In genomic region chr19:57016491-57016890, GRCh38 we compare ENCODE assay signal across 22 cellular contexts.
"Had no signal": no experiment of that assay in that cellular context is flagged by ENCODE, and none has a peak within 500 bp of the region (broad histone marks: within the 10 kb centered on the region; RNA-seq: fewer than 3 reads in every experiment).

No MANE protein-coding gene starts in this region.

- FAIRE-seq: astrocyte, K562, TTC549 had no signal

- H3K36me3 ChIP-seq: breast epithelium, SJCRH30 had no signal

- H3K9me3 ChIP-seq: SJCRH30 had no signal

- ATAC-seq: activated CD8-positive, alpha-beta T cell treated with anti-CD3 and anti-CD28 coated beads for 36 hours; body of pancreas; K562; Panc1 had no signal

- H3K27me3 ChIP-seq: body of pancreas, SJCRH30 had no signal

- DNase-seq: activated CD4-positive, alpha-beta T cell treated with anti-CD3 and anti-CD28 coated beads, Interleukin-2, amount 10 ng/mL, durations not matched to agents 24 days and 14 days; activated CD4-positive, alpha-beta T cell treated with anti-CD3 and anti-CD28 coated beads, Interleukin-2, amount 50 U/mL, for 4 hours; activated CD8-positive, alpha-beta T cell treated with anti-CD3 and anti-CD28 coated beads for 36 hours; activated gamma-delta T cell; activated naive CD4-positive, alpha-beta T cell treated with Interleukin-2 at 50 U/mL for 16 hours; activated naive CD8-positive, alpha-beta T cell treated with anti-CD3 and anti-CD28 coated beads, Interleukin-2, amount 10 ng/mL, durations not matched to agents 7 days and 5 days; activated T-cell treated with anti-CD3 and anti-CD28 coated beads, Interleukin-2, amount 50 U/mL, for 24 hours; body of pancreas; NCI-H1105 treated with DMSO at 0.1 percent for 48 hours; NCI-H1436; NCI-H1694; NCI-H1930; NCI-H345; NCI-H524 treated with DMSO at 0.1 percent for 48 hours; SHP77; SJCRH30 had no signal

- H3K4me1 ChIP-seq: body of pancreas, breast epithelium, SJCRH30 had no signal

- H3K27ac ChIP-seq: body of pancreas, breast epithelium, SJCRH30, SK-N-MC had no signal

- H3K4me3 ChIP-seq: body of pancreas, breast epithelium, K562, SJCRH30, SK-N-MC had no signal
